ENCODE assay signal across 8 cellular contexts in genomic region chr17:2854662-2855061, GRCh38. TPM values are rescaled to one million over a fixed set of nuclear protein-coding genes. Genes with fewer than 3 reads are reported as not detected.
DNase-seq lines count a peak whose midpoint lies in the region; ATAC-seq and TF ChIP-seq lines count a peak whose summit lies in the region.

No MANE protein-coding gene starts in this region.

- H3K27me3 Mint-ChIP-seq in stimulated activated naive CD8-positive, alpha-beta T cell treated with anti-CD3 and anti-CD28 coated beads, Interleukin-15, Interleukin-2, amounts not matched to agents 100 ng/mL and 50 ng/mL, for 24 hours: peaks cover 47% of the 10 kb centered on the region
- H3K27me3 Mint-ChIP-seq in central memory CD8-positive, alpha-beta T cell: no peaks in the 10 kb centered on the region
- H3K27me3 Mint-ChIP-seq in mesothelial cell of epicardium (ENCODE audit: low read depth): peaks cover 53% of the 10 kb centered on the region

- no peak for DNase-seq in stimulated activated naive CD8-positive, alpha-beta T cell treated with anti-CD3 and anti-CD28 coated beads, Interleukin-15, Interleukin-2, amounts not matched to agents 100 U/mL and 50 U/mL, for 24 hours
- no peak for DNase-seq in central memory CD8-positive, alpha-beta T cell (ENCODE audit: low spot score in 2 of 2)
- DNase-seq in mesothelial cell of epicardium (ENCODE audit: low spot score in 2 of 2, unreplicated experiment in 2 of 2): no peak
- DNase-seq in 8988T: no peak
- no peak for DNase-seq in erythroblast (lab: John Stamatoyannopoulos, UW)

- TF ChIP-seq POLR2A in GM18505 (IDR thresholded peaks at IDR 0.05; ENCODE audit: borderline replicate concordance, extremely low read depth, insufficient read depth, insufficient read length) (no peak), erythroblast (IDR thresholded peaks at IDR 0.05; ENCODE audit: low read length) (no peak)

- H3K4me1 Mint-ChIP-seq in stimulated activated naive CD8-positive, alpha-beta T cell treated with anti-CD3 and anti-CD28 coated beads, Interleukin-15, Interleukin-2, amounts not matched to agents 100 ng/mL and 50 ng/mL, for 24 hours (ENCODE audit: low read depth): peaks cover 14% of the 10 kb centered on the region
- H3K4me1 Mint-ChIP-seq in central memory CD8-positive, alpha-beta T cell: peaks cover 56% of the 10 kb centered on the region
- H3K4me1 Mint-ChIP-seq in mesothelial cell of epicardium: peaks cover 10% of the 10 kb centered on the region

- TF ChIP-seq CTCF in mesothelial cell of epicardium (IDR thresholded peaks at IDR 0.05; ENCODE audit: unreplicated experiment): no peak

- H3K36me3 Mint-ChIP-seq in stimulated activated naive CD8-positive, alpha-beta T cell treated with anti-CD3 and anti-CD28 coated beads, Interleukin-15, Interleukin-2, amounts not matched to agents 100 ng/mL and 50 ng/mL, for 24 hours (ENCODE audit: low read depth): no peaks in the 10 kb centered on the region
- peaks cover 9% of the 10 kb centered on the region for H3K36me3 Mint-ChIP-seq in central memory CD8-positive, alpha-beta T cell (ENCODE audit: insufficient read depth)
- H3K36me3 Mint-ChIP-seq in mesothelial cell of epicardium: peaks cover under 1% of the 10 kb centered on the region

- H3K4me3 Mint-ChIP-seq in stimulated activated naive CD8-positive, alpha-beta T cell treated with anti-CD3 and anti-CD28 coated beads, Interleukin-15, Interleukin-2, amounts not matched to agents 100 ng/mL and 50 ng/mL, for 24 hours: peak overlapping the region; percentile 79
- peak overlapping the region; percentile 77 for H3K4me3 Mint-ChIP-seq in central memory CD8-positive, alpha-beta T cell
- peak overlapping the region; percentile 76 for H3K4me3 Mint-ChIP-seq in mesothelial cell of epicardium

- no peaks in the 10 kb centered on the region for H3K9me3 Mint-ChIP-seq in stimulated activated naive CD8-positive, alpha-beta T cell treated with anti-CD3 and anti-CD28 coated beads, Interleukin-15, Interleukin-2, amounts not matched to agents 100 ng/mL and 50 ng/mL, for 24 hours
- no peaks in the 10 kb centered on the region for H3K9me3 Mint-ChIP-seq in central memory CD8-positive, alpha-beta T cell
- peaks cover 1% of the 10 kb centered on the region for H3K9me3 Mint-ChIP-seq in mesothelial cell of epicardium

- peak overlapping the region; percentile 7 for H3K27ac Mint-ChIP-seq in stimulated activated naive CD8-positive, alpha-beta T cell treated with anti-CD3 and anti-CD28 coated beads, Interleukin-15, Interleukin-2, amounts not matched to agents 100 ng/mL and 50 ng/mL, for 24 hours
- H3K27ac Mint-ChIP-seq in central memory CD8-positive, alpha-beta T cell (ENCODE audit: low read depth): no peak overlapping the region
- H3K27ac Mint-ChIP-seq in mesothelial cell of epicardium: no peak overlapping the region

- no peak for ATAC-seq in stimulated activated naive CD8-positive, alpha-beta T cell treated with anti-CD3 and anti-CD28 coated beads, Interleukin-15, Interleukin-2, amounts not matched to agents 100 U/mL and 50 U/mL, for 24 hours
- no peak for ATAC-seq in central memory CD8-positive, alpha-beta T cell (replicated peaks; ENCODE audit: extremely low read depth, poor library complexity, severe bottlenecking)
- ATAC-seq in GM18505 (IDR thresholded peaks at IDR 0.05; ENCODE audit: unreplicated experiment) (no peak), HG03432 (IDR thresholded peaks at IDR 0.05; ENCODE audit: unreplicated experiment) (no peak)

RNA-seq across cellular contexts. Expression of gene RAP1GAP2, which starts 58.4 kb away (rescaled TPM):
- total RNA-seq in mesothelial cell of epicardium: 6.4 to 8.3 TPM (median 7.1 TPM) in 3 replicates
